8 cellular contexts compared by ENCODE assay signal in genomic region chr17:59427425-59427921, GRCh38.
A peak's percentile ranks its signal among the peaks of the same experiment; 100 is the strongest.
DNase-seq lines count a peak whose midpoint lies in the region; ATAC-seq and TF ChIP-seq lines count a peak whose summit lies in the region.

No MANE protein-coding gene starts in this region.

- H3K27me3 Mint-ChIP-seq in endodermal cell (ENCODE audit: insufficient read depth), result peaks cover 13% of the 10 kb centered on the region
- H3K27me3 Mint-ChIP-seq in nephron progenitor cell (ENCODE audit: low read depth, poor library complexity), result no peaks in the 10 kb centered on the region

- no peak for TF ChIP-seq POLR2A in transverse colon (IDR thresholded peaks at IDR 0.05)

- DNase-seq in AG08396 (ENCODE audit: low spot score) (peak; percentile 41), RPMI7951 (ENCODE audit: low read depth) (peak; percentile 61), endodermal cell (peak; percentile 64), nephron progenitor cell (no peak), transverse colon (no peak), GM19238 (ENCODE audit: insufficient read length, low spot score) (no peak)

- intact Hi-C loops in transverse colon (cut with DNase I; ENCODE audit: low total_unique reads), result no loop called here

- no peak for TF ChIP-seq CTCF in endodermal cell (conservative IDR thresholded peaks at IDR 0.05)
- no peak for TF ChIP-seq CTCF in nephron progenitor cell (IDR thresholded peaks at IDR 0.05)
- no peak for TF ChIP-seq CTCF in transverse colon (IDR thresholded peaks at IDR 0.05)

- H3K4me1 Mint-ChIP-seq in endodermal cell (peaks cover 54% of the 10 kb centered on the region), nephron progenitor cell (peaks cover 64% of the 10 kb centered on the region)

- H3K9me3 Mint-ChIP-seq in endodermal cell (peaks cover 3% of the 10 kb centered on the region), nephron progenitor cell (peaks cover 12% of the 10 kb centered on the region)

- TF ChIP-seq EP300 in transverse colon (IDR thresholded peaks at IDR 0.05; ENCODE audit: low read depth), result no peak

- H3K27ac Mint-ChIP-seq in endodermal cell, result no peak overlapping the region
- peak overlapping the region; percentile 80 for H3K27ac Mint-ChIP-seq in nephron progenitor cell

- in situ Hi-C loops in transverse colon (cut with MboI; ENCODE audit: low pct_ligation_motif_present in 1 of 4, low pct_unique_long_range_greater_than_20kb in 1 of 4, low sequenced_read_pairs in 3 of 4), result no loop called here

- ATAC-seq in HG03520 (IDR thresholded peaks at IDR 0.05; ENCODE audit: unreplicated experiment), result no peak
- ATAC-seq in HG03159 (IDR thresholded peaks at IDR 0.05; ENCODE audit: unreplicated experiment), result no peak

- 58 to 78% methylated on average over 5 of the region's 5 CpGs for WGBS in endodermal cell (ENCODE audit: insufficient coverage in 1 of 2, insufficient read length in 1 of 2), 2 experiments
- 33 to 52% methylated on average over 5 of the region's 5 CpGs for WGBS in transverse colon (ENCODE audit: low coverage in 1 of 2), 2 donors

- no peaks in the 10 kb centered on the region for H3K36me3 Mint-ChIP-seq in endodermal cell (ENCODE audit: low read depth)
- peaks cover 6% of the 10 kb centered on the region for H3K36me3 Mint-ChIP-seq in nephron progenitor cell (ENCODE audit: low read depth)

- H3K4me1 ChIP-seq in endodermal cell (ENCODE audit: control insufficient read depth, insufficient read depth, low read length), result peaks cover 40% of the 10 kb centered on the region
- H3K4me1 ChIP-seq in transverse colon, result peaks cover 13 to 53% (median 23%) of the 10 kb centered on the region in 4 donors

- H3K27ac ChIP-seq in endodermal cell (ENCODE audit: low read depth, low read length), result no peak overlapping the region
- H3K27ac ChIP-seq in transverse colon, result peak overlapping the region; percentile 69 to 88 (median 82)

- H3K9me3 ChIP-seq in endodermal cell (ENCODE audit: control insufficient read depth, low read length), result peaks cover under 1% of the 10 kb centered on the region
- no peaks in the 10 kb centered on the region for H3K9me3 ChIP-seq in transverse colon

- no peaks in the 10 kb centered on the region for H3K36me3 ChIP-seq in endodermal cell (ENCODE audit: control insufficient read depth, insufficient read depth, low read length)
- no peaks in the 10 kb centered on the region for H3K36me3 ChIP-seq in transverse colon

- H3K9ac ChIP-seq in endodermal cell (ENCODE audit: extremely low read depth, low read length, poor library complexity, severe bottlenecking), result no peak overlapping the region

- H3K27me3 ChIP-seq in endodermal cell (ENCODE audit: control insufficient read depth, insufficient read depth, low read length, poor library complexity, severe bottlenecking) (no peaks in the 10 kb centered on the region), transverse colon (no peaks in the 10 kb centered on the region)

- H3K4me3 Mint-ChIP-seq in endodermal cell, result no peak overlapping the region
- no peak overlapping the region for H3K4me3 Mint-ChIP-seq in nephron progenitor cell

- H3K4me3 ChIP-seq in endodermal cell (ENCODE audit: low read length) (no peak overlapping the region), transverse colon (no peak overlapping the region)

Comparison
In these comparisons a context has a peak if more than half of its experiments do, and no peak if none do; other contexts are left out.
1. DNase-seq: peak in AG08396 (single experiment), RPMI7951 (single experiment) and endodermal cell (single experiment); none in nephron progenitor cell (single experiment), transverse colon (single experiment) and GM19238 (single experiment).